Comparison of ENCODE assay signal across 2 cellular contexts in genomic region chr1:109309347-109309746, GRCh38.
TF ChIP-seq lines count a peak whose summit lies in the region.

No MANE protein-coding gene starts in this region.

TF ChIP-seq in HepG2, 621 proteins besides CTCF, POLR2A, EP300 and RAD21 (continued from another document):
- TF ChIP-seq GATA4 (IDR thresholded peaks at IDR 0.05; ENCODE audit: borderline replicate concordance, low read depth) = no peak
- no peak for TF ChIP-seq RBAK (CRISPR knock-in tag; IDR thresholded peaks at IDR 0.05)
- no peak for TF ChIP-seq REST (IDR thresholded peaks at IDR 0.05; ENCODE audit: borderline replicate concordance in 1 of 2, low read depth in 1 of 2, low read length in 2 of 2)
- no peak for TF ChIP-seq ZNF260 (CRISPR knock-in tag; IDR thresholded peaks at IDR 0.05; ENCODE audit: borderline replicate concordance, low read depth)
- 0 out of 2 replicates have a peak, but pooled peaks have one; percentile 8 for TF ChIP-seq PPARG (CRISPR knock-in tag; conservative IDR thresholded peaks at IDR 0.05)
- TF ChIP-seq ARNT (IDR thresholded peaks at IDR 0.05) = no peak
- no peak for TF ChIP-seq BORCS8-MEF2B (CRISPR knock-in tag; IDR thresholded peaks at IDR 0.05)
- no peak for TF ChIP-seq TARDBP (CRISPR knock-in tag; IDR thresholded peaks at IDR 0.05)
- TF ChIP-seq MEF2D (CRISPR knock-in tag; IDR thresholded peaks at IDR 0.05) = peak; percentile 55; the same call in 1 of the 2 replicates
- TF ChIP-seq CREB1 (IDR thresholded peaks at IDR 0.05) = no peak
- no peak for TF ChIP-seq CREB1 (CRISPR knock-in tag; IDR thresholded peaks at IDR 0.05)
- TF ChIP-seq E2F1 (CRISPR knock-in tag; IDR thresholded peaks at IDR 0.05) = no peak
- TF ChIP-seq ZNF75D (CRISPR knock-in tag; IDR thresholded peaks at IDR 0.05; ENCODE audit: borderline replicate concordance) = no peak
- TF ChIP-seq HNF4A (CRISPR knock-in tag; IDR thresholded peaks at IDR 0.05) = peak; percentile 23; the same call in 1 of the 2 replicates
- no peak for TF ChIP-seq REL (CRISPR knock-in tag; conservative IDR thresholded peaks at IDR 0.05)
- no peak for TF ChIP-seq PHF8 (CRISPR knock-in tag; IDR thresholded peaks at IDR 0.05)
- TF ChIP-seq ZNF3 (CRISPR knock-in tag; IDR thresholded peaks at IDR 0.05) = peak; percentile 66; the same call in 1 of the 2 replicates
- TF ChIP-seq FOXP4 (CRISPR knock-in tag; IDR thresholded peaks at IDR 0.05) = no peak
- 0 out of 2 replicates have a peak, but pooled peaks have one; percentile 19 for TF ChIP-seq GFI1 (CRISPR knock-in tag; IDR thresholded peaks at IDR 0.05; ENCODE audit: borderline replicate concordance)
- no peak for TF ChIP-seq SKI (IDR thresholded peaks at IDR 0.05; ENCODE audit: partially characterized antibody)
- no peak for TF ChIP-seq DMTF1 (CRISPR knock-in tag; IDR thresholded peaks at IDR 0.05)

TF ChIP-seq in GM12891, 5 proteins besides CTCF, POLR2A, EP300 and RAD21 (continued from another document):
- TF ChIP-seq TAF1 (IDR thresholded peaks at IDR 0.05; ENCODE audit: low read depth, low read length) = no peak
- TF ChIP-seq POU2F2 (IDR thresholded peaks at IDR 0.05; ENCODE audit: low read depth, low read length) = no peak
